ENCODE assay signal across 20 cellular contexts in genomic region chr7:47465191-47465590, GRCh38.
A peak's percentile ranks its signal among the peaks of the same experiment; 100 is the strongest.
DNase-seq lines count a peak whose midpoint lies in the region; ATAC-seq, FAIRE-seq and TF ChIP-seq lines count a peak whose summit lies in the region.
"Had no signal": no experiment of that assay in that cellular context is flagged by ENCODE, and none has a peak within 500 bp of the region (broad histone marks: within the 10 kb centered on the region; RNA-seq: fewer than 3 reads in every experiment).

No MANE protein-coding gene starts in this region.

- no peak overlapping the region for H2AFZ ChIP-seq in osteoblast (ENCODE audit: low read length)

- H3K4me3 Mint-ChIP-seq in activated T-helper 2 cell treated with anti-CD3 and anti-CD28 coated beads, Interferon-gamma antibody, Interleukin-2, Interleukin-4, amounts not matched to agents 10 μg/mL and 5 μg/mL and 100 μg/mL, durations not matched to agents 14 hours and 24 hours and 36 hours (ENCODE audit: low read depth), result no peak overlapping the region
- H3K4me3 Mint-ChIP-seq: CD8-positive, alpha-beta T cell; T-helper 17 cell had no signal

- no peaks in the 10 kb centered on the region for H3K79me2 ChIP-seq in osteoblast (ENCODE audit: insufficient read depth, low read length)

- DNase-seq in adrenal gland, result peak in 6 of 7 donors; percentile 75 to 85 (median 80)
- peak in 4 of 5 donors; percentile 48 to 76 (median 63) for DNase-seq in heart left ventricle
- no peak for DNase-seq in pancreas
- no peak for DNase-seq in aorta
- DNase-seq in Ammon's horn (ENCODE audit: low spot score), result no peak
- DNase-seq in activated T-helper 2 cell treated with anti-CD3 and anti-CD28 coated beads, Interferon-gamma antibody, Interleukin-2, Interleukin-4, amounts not matched to agents 10 μg/mL and 5 μg/mL and 100 μg/mL, durations not matched to agents 14 hours and 24 hours and 36 hours (ENCODE audit: low spot score), result no peak
- no peak for DNase-seq in osteoblast (ENCODE audit: insufficient read length, low spot score, missing footprints)
- DNase-seq: activated CD4-positive, alpha-beta T cell treated with anti-CD3 and anti-CD28 coated beads, Interleukin-2, amount 50 U/mL, for 48 hours; activated effector memory CD4-positive, alpha-beta T cell treated with anti-CD3 and anti-CD28 coated beads, Interleukin-2, amount 50 U/mL, for 16 hours; CD8-positive, alpha-beta T cell; DMS53; effector CD4-positive, alpha-beta T cell; erythroblast; NCI-H1694 treated with DMSO at 0.1 percent for 48 hours; PC-3; stimulated activated CD4-positive, alpha-beta T cell treated with anti-CD3 and anti-CD28 coated beads, Interleukin-15, amount 100 ng/mL, for 24 hours; T-helper 17 cell had no signal

- H3K36me3 ChIP-seq in adrenal gland (replicated peaks in 1 of 2) (no peaks in the 10 kb centered on the region), heart left ventricle (peaks cover 0 to 4% (median 0%) of the 10 kb centered on the region in 9 donors), pancreas (peaks cover 0 to 3% (median 0%) of the 10 kb centered on the region in 3 donors), aorta (ENCODE audit: control insufficient read depth in 1 of 2, insufficient read depth in 2 of 2, low read length in 1 of 2) (no peaks in the 10 kb centered on the region), osteoblast (ENCODE audit: insufficient read depth, low read length) (peaks cover 12% of the 10 kb centered on the region)
- H3K36me3 ChIP-seq: suprapubic skin had no signal

- no peaks in the 10 kb centered on the region for H3K9me3 ChIP-seq in adrenal gland (replicated peaks in 1 of 3)
- H3K9me3 ChIP-seq in heart left ventricle, result peaks cover 0 to 3% (median 0%) of the 10 kb centered on the region in 12 donors
- no peaks in the 10 kb centered on the region for H3K9me3 ChIP-seq in pancreas
- no peaks in the 10 kb centered on the region for H3K9me3 ChIP-seq in aorta (ENCODE audit: control insufficient read depth, low read length)
- no peaks in the 10 kb centered on the region for H3K9me3 ChIP-seq in osteoblast (ENCODE audit: low read depth, low read length)
- H3K9me3 ChIP-seq: suprapubic skin had no signal

- no peaks in the 10 kb centered on the region for H3K27me3 Mint-ChIP-seq in activated T-helper 2 cell treated with anti-CD3 and anti-CD28 coated beads, Interferon-gamma antibody, Interleukin-2, Interleukin-4, amounts not matched to agents 10 μg/mL and 5 μg/mL and 100 μg/mL, durations not matched to agents 14 hours and 24 hours and 36 hours (ENCODE audit: low read depth)
- H3K27me3 Mint-ChIP-seq: T-helper 17 cell had no signal

- no peaks in the 10 kb centered on the region for H3K36me3 Mint-ChIP-seq in activated T-helper 2 cell treated with anti-CD3 and anti-CD28 coated beads, Interferon-gamma antibody, Interleukin-2, Interleukin-4, amounts not matched to agents 10 μg/mL and 5 μg/mL and 100 μg/mL, durations not matched to agents 14 hours and 24 hours and 36 hours (ENCODE audit: low read depth)
- H3K36me3 Mint-ChIP-seq: CD8-positive, alpha-beta T cell had no signal

- peak; percentile 77 to 85 (median 82) for ATAC-seq in heart left ventricle
- ATAC-seq in pancreas, result peak in 3 of 4 donors; percentile 21 to 50 (median 41)
- ATAC-seq in aorta (ENCODE audit: low FRiP score), result peak; percentile 12
- ATAC-seq: CD8-positive, alpha-beta T cell; PC-3; T-helper 17 cell had no signal

- FAIRE-seq in pancreas (lab: Jason Lieb, UNC), result no peak

- no peak overlapping the region for H3K4me2 ChIP-seq in osteoblast (ENCODE audit: insufficient read depth, low read length)

- TF ChIP-seq POLR2A in adrenal gland (IDR thresholded peaks at IDR 0.05), result peak in 1 of 2 donors; percentile 43
- no peak for TF ChIP-seq POLR2A in heart left ventricle (IDR thresholded peaks at IDR 0.05)

- H3K4me1 ChIP-seq in adrenal gland (replicated peaks in 1 of 2) (peaks cover 16 to 39% of the 10 kb centered on the region in 2 donors), heart left ventricle (peaks cover 4 to 52% (median 26%) of the 10 kb centered on the region in 12 donors), pancreas (peaks cover 11 to 39% (median 26%) of the 10 kb centered on the region in 3 donors), aorta (ENCODE audit: control insufficient read depth in 1 of 2, insufficient read depth in 2 of 2, low read length in 2 of 2) (peaks cover 0 to 2% of the 10 kb centered on the region in 2 donors), osteoblast (ENCODE audit: insufficient read depth, low read length) (peaks cover 15% of the 10 kb centered on the region)

- H3K27me3 ChIP-seq in adrenal gland (no peaks in the 10 kb centered on the region), heart left ventricle (no peaks in the 10 kb centered on the region), pancreas (no peaks in the 10 kb centered on the region), aorta (ENCODE audit: control insufficient read depth in 1 of 2, insufficient read depth in 2 of 2, low read length in 1 of 2) (no peaks in the 10 kb centered on the region), osteoblast (ENCODE audit: insufficient read depth, low read length) (no peaks in the 10 kb centered on the region)
- H3K27me3 ChIP-seq: suprapubic skin had no signal

- no peak for TF ChIP-seq CTCF in adrenal gland (IDR thresholded peaks at IDR 0.05)
- no peak for TF ChIP-seq CTCF in heart left ventricle (IDR thresholded peaks at IDR 0.05)
- TF ChIP-seq CTCF in pancreas (IDR thresholded peaks at IDR 0.05), result no peak
- no peak for TF ChIP-seq CTCF in osteoblast (IDR thresholded peaks at IDR 0.05; ENCODE audit: extremely low read depth, low read depth, low read length)

- H3K4me3 ChIP-seq in adrenal gland, result no peak overlapping the region
- H3K4me3 ChIP-seq in heart left ventricle, result no peak overlapping the region
- no peak overlapping the region for H3K4me3 ChIP-seq in pancreas
- H3K4me3 ChIP-seq in aorta (ENCODE audit: low read length in 2 of 2), result no peak overlapping the region
- H3K4me3 ChIP-seq in osteoblast (ENCODE audit: insufficient read depth, low read length), result no peak overlapping the region
- H3K4me3 ChIP-seq: suprapubic skin had no signal

- no peaks in the 10 kb centered on the region for H3K9me3 Mint-ChIP-seq in activated T-helper 2 cell treated with anti-CD3 and anti-CD28 coated beads, Interferon-gamma antibody, Interleukin-2, Interleukin-4, amounts not matched to agents 10 μg/mL and 5 μg/mL and 100 μg/mL, durations not matched to agents 14 hours and 24 hours and 36 hours
- H3K9me3 Mint-ChIP-seq: CD8-positive, alpha-beta T cell had no signal

- H3K27ac ChIP-seq in adrenal gland (peak overlapping the region; percentile 40 to 92 (median 75)), heart left ventricle (peak overlapping the region; percentile 35 to 85 (median 56)), pancreas (peak overlapping the region in 1 of 4 donors; percentile 19), aorta (ENCODE audit: low read depth in 1 of 2, low read length in 2 of 2) (no peak overlapping the region), osteoblast (ENCODE audit: low read depth, low read length) (no peak overlapping the region)
- H3K27ac ChIP-seq: HL-60, suprapubic skin, VCaP had no signal

- intact Hi-C loops in adrenal gland (cut with DNase I), result no loop called here
- intact Hi-C loops in heart left ventricle (cut with DNase I), result loop anchor here in 1 of 10 donors (1.0 kb wide), 1 partner anchor 10 kb away; no protein-coding TSS in a partner anchor
- intact Hi-C loops in pancreas (cut with DNase I), result no loop called here
- intact Hi-C loops in aorta (cut with DNase I), result no loop called here
- intact Hi-C loops in activated T-helper 2 cell treated with anti-CD3 and anti-CD28 coated beads, Interferon-gamma antibody, Interleukin-2, Interleukin-4, amounts not matched to agents 10 μg/mL and 5 μg/mL and 100 μg/mL, durations not matched to agents 14 hours and 24 hours and 36 hours (cut with micrococcal nuclease), result no loop called here

- no peaks in the 10 kb centered on the region for H3K4me1 Mint-ChIP-seq in activated T-helper 2 cell treated with anti-CD3 and anti-CD28 coated beads, Interferon-gamma antibody, Interleukin-2, Interleukin-4, amounts not matched to agents 10 μg/mL and 5 μg/mL and 100 μg/mL, durations not matched to agents 14 hours and 24 hours and 36 hours (ENCODE audit: low read depth)

- no peak overlapping the region for H3K27ac Mint-ChIP-seq in activated T-helper 2 cell treated with anti-CD3 and anti-CD28 coated beads, Interferon-gamma antibody, Interleukin-2, Interleukin-4, amounts not matched to agents 10 μg/mL and 5 μg/mL and 100 μg/mL, durations not matched to agents 14 hours and 24 hours and 36 hours
- H3K27ac Mint-ChIP-seq: CD8-positive, alpha-beta T cell; T-helper 17 cell had no signal

- WGBS in adrenal gland, 4 donors, result 51 to 60% (median 54%) methylated on average over 7 of the region's 7 CpGs
- 41 to 59% (median 47%) methylated on average over 7 of the region's 7 CpGs for WGBS in heart left ventricle, 4 donors
- 50 to 53% methylated on average over 7 of the region's 7 CpGs for WGBS in pancreas, 2 donors
- WGBS in aorta, 2 donors, result 17 to 23% methylated on average over 7 of the region's 7 CpGs

- peaks cover 36% of the 10 kb centered on the region for H4K20me1 ChIP-seq in osteoblast (ENCODE audit: insufficient read depth, low read length)

Comparison
In these comparisons a context has a peak if more than half of its experiments do, and no peak if none do; other contexts are left out.
1. DNase-seq: peak in adrenal gland (6 of 7) and heart left ventricle (4 of 5); none in pancreas (0 of 6), aorta (0 of 2), Ammon's horn (single experiment), activated T-helper 2 cell treated with anti-CD3 and anti-CD28 coated beads, Interferon-gamma antibody, Interleukin-2, Interleukin-4, amounts not matched to agents 10 μg/mL and 5 μg/mL and 100 μg/mL, durations not matched to agents 14 hours and 24 hours and 36 hours (single experiment) and osteoblast (single experiment).
2. H3K27ac ChIP-seq: peak in adrenal gland (5 of 5) and heart left ventricle (12 of 12); none in aorta (0 of 2) and osteoblast (single experiment).
3. ATAC-seq: peak in every context shown above with its lines; median percentile 82 in heart left ventricle; 41 in pancreas; 12 in aorta.